18 cellular contexts compared by ENCODE assay signal in genomic region chr12:92191061-92191460, GRCh38.
"Had no signal": no experiment of that assay in that cellular context is flagged by ENCODE, and none has a peak within 500 bp of the region (broad histone marks: within the 10 kb centered on the region; RNA-seq: fewer than 3 reads in every experiment).

No MANE protein-coding gene starts in this region.

- H3K36me3 ChIP-seq: esophagus muscularis mucosa, gastrocnemius medialis, heart right ventricle, left lung, sigmoid colon, thoracic aorta, uterus had no signal

- H3K4me3 ChIP-seq: esophagus muscularis mucosa, gastrocnemius medialis, heart right ventricle, left lung, psoas muscle, sigmoid colon, thoracic aorta, uterus had no signal

- H3K27ac Mint-ChIP-seq: brain; nephron progenitor cell; stimulated activated naive CD8-positive, alpha-beta T cell treated with anti-CD3 and anti-CD28 coated beads, Interleukin-15, amount 100 ng/mL, for 72 hours had no signal

- H3K27me3 ChIP-seq: esophagus muscularis mucosa, gastrocnemius medialis, heart right ventricle, left lung, sigmoid colon, uterus had no signal

- DNase-seq: activated effector memory CD4-positive, alpha-beta T cell treated with Interleukin-2 at 50 U/mL for 16 hours; amygdala; cerebellar nuclear complex; gastrocnemius medialis; heart right ventricle; left lung; mesenchymal stem cell; nephron progenitor cell; psoas muscle; sigmoid colon; stimulated activated CD4-positive, alpha-beta T cell treated with anti-CD3 and anti-CD28 coated beads, Interleukin-4, amount 100 ng/mL, for 24 hours; stimulated activated naive CD8-positive, alpha-beta T cell treated with anti-CD3 and anti-CD28 coated beads, Interleukin-15, amount 100 ng/mL, for 72 hours; T-helper 2 cell; uterus had no signal

- H3K27ac ChIP-seq: esophagus muscularis mucosa, gastrocnemius medialis, heart right ventricle, left lung, psoas muscle, sigmoid colon, thoracic aorta, uterus had no signal

- H3K27me3 Mint-ChIP-seq: activated naive CD4-positive, alpha-beta T cell treated with anti-CD3 and anti-CD28 coated beads, Interleukin-2, amount 50 U/mL, for 24 hours; brain; stimulated activated naive CD8-positive, alpha-beta T cell treated with anti-CD3 and anti-CD28 coated beads, Interleukin-15, amount 100 ng/mL, for 72 hours had no signal

- H3K4me1 ChIP-seq: esophagus muscularis mucosa, gastrocnemius medialis, psoas muscle, sigmoid colon, uterus had no signal

- H3K9me3 ChIP-seq: esophagus muscularis mucosa, gastrocnemius medialis, left lung, psoas muscle, sigmoid colon, thoracic aorta, uterus had no signal

- H3K36me3 Mint-ChIP-seq: activated naive CD4-positive, alpha-beta T cell treated with anti-CD3 and anti-CD28 coated beads, Interleukin-2, amount 50 U/mL, for 24 hours; brain had no signal

- H3K4me3 Mint-ChIP-seq: activated naive CD4-positive, alpha-beta T cell treated with anti-CD3 and anti-CD28 coated beads, Interleukin-2, amount 50 U/mL, for 24 hours; brain; nephron progenitor cell; stimulated activated naive CD8-positive, alpha-beta T cell treated with anti-CD3 and anti-CD28 coated beads, Interleukin-15, amount 100 ng/mL, for 72 hours had no signal
